21 cellular contexts compared by ENCODE assay signal in the genomic region with DNA sequence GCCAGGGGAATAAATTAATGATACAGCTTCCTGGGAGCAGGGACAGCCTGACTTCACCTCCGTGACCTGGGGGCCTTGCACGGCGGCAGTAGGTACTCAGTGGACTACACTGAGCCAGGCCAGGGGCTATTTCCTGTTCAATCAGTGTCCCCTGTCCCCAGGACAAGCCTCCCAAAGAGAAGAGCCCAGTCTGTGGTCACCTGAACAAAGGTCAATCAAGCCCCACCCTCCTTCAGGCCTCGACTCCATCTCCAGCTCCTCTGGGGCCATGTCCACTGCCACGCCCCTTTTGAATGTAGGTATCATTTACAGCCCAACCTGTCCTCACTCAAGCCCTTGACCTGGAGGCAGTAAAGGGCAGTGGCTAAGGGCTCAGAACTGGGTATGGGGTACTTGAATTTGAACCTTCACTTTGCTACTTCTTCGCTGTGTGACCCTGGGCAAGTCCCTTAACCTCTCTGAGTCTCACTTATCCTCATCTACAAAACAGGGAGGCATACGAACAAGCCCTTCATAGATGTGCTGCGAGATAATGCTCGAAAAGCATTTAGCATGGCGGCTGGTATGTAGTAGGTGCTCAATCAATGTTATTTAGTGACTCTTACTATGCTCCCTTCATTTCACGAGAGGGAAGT. TPM values are rescaled to one million over a fixed set of nuclear protein-coding genes. Genes with fewer than 3 reads are reported as not detected.
"Had no signal": no experiment of that assay in that cellular context is flagged by ENCODE, and none has a peak within 500 bp of the region (broad histone marks: within the 10 kb centered on the region; RNA-seq: fewer than 3 reads in every experiment).

No MANE protein-coding gene starts in this region.

- H3K36me3 ChIP-seq: adrenal gland, gastrocnemius medialis, heart left ventricle, upper lobe of left lung had no signal

- H3K4me3 ChIP-seq: adrenal gland, gastrocnemius medialis, heart left ventricle, SK-N-MC, upper lobe of left lung had no signal

- FAIRE-seq: colon, TTC549 had no signal

- H3K79me2 ChIP-seq: parathyroid adenoma had no signal

- H3K9me3 ChIP-seq: adrenal gland, gastrocnemius medialis, heart left ventricle, upper lobe of left lung had no signal

- H3K9ac ChIP-seq: parathyroid adenoma had no signal

- DNase-seq: activated CD4-positive, alpha-beta T cell treated with anti-CD3 and anti-CD28 coated beads, Interleukin-2, amount 50 U/mL, for 4 hours; activated gamma-delta T cell treated with Interleukin-2 at 50 U/mL for 16 hours; adrenal gland; caudate nucleus; endodermal cell; gastrocnemius medialis; heart left ventricle; kidney glomerular epithelial cell; stimulated activated CD4-positive, alpha-beta T cell treated with anti-CD3 and anti-CD28 coated beads, Interleukin-12 subunit alpha, Interleukin-12 subunit beta, amount 100 ng/mL, for 4 hours; stimulated activated CD4-positive, alpha-beta T cell treated with anti-CD3 and anti-CD28 coated beads, Interleukin-1b, Interleukin-23, amount 100 ng/mL, for 48 hours; stimulated activated naive CD4-positive, alpha-beta T cell treated with Interleukin-2 at 50 U/mL for 16 hours had no signal

- H2AFZ ChIP-seq: parathyroid adenoma had no signal

- H3K4me1 ChIP-seq: adrenal gland, gastrocnemius medialis, parathyroid adenoma had no signal

- ATAC-seq: activated naive CD4-positive, alpha-beta T cell treated with anti-CD3 and anti-CD28 coated beads, Interleukin-2, amount 50 U/mL, for 72 hours; gastrocnemius medialis; heart left ventricle had no signal

- H3K27me3 ChIP-seq: adrenal gland, gastrocnemius medialis, heart left ventricle, upper lobe of left lung had no signal

- H3K27ac ChIP-seq: adrenal gland, parathyroid adenoma, SK-N-MC, upper lobe of left lung had no signal

RNA-seq across cellular contexts. Expression of a gene that starts 29.0 kb away (rescaled TPM):
- total RNA-seq: activated CD8-positive, alpha-beta memory T cell treated with anti-CD3 and anti-CD28 coated beads for 36 hours; activated T-helper 1 cell treated with anti-CD3 and anti-CD28 coated beads, Interleukin-12 subunit alpha, Interleukin-12 subunit beta, Interleukin-2, Interleukin-4 antibody, amounts not matched to agents 30 ng/mL and 10 ng/mL and 1 ng/mL, durations not matched to agents 14 hours and 24 hours and 36 hours; epithelial cell of proximal tubule; T-helper 2 cell treated with Interferon-gamma antibody and Interleukin-4, amounts not matched to agents 100 ng/mL and 5 ng/mL, for 36 hours had no signal
